In the genomic region with DNA sequence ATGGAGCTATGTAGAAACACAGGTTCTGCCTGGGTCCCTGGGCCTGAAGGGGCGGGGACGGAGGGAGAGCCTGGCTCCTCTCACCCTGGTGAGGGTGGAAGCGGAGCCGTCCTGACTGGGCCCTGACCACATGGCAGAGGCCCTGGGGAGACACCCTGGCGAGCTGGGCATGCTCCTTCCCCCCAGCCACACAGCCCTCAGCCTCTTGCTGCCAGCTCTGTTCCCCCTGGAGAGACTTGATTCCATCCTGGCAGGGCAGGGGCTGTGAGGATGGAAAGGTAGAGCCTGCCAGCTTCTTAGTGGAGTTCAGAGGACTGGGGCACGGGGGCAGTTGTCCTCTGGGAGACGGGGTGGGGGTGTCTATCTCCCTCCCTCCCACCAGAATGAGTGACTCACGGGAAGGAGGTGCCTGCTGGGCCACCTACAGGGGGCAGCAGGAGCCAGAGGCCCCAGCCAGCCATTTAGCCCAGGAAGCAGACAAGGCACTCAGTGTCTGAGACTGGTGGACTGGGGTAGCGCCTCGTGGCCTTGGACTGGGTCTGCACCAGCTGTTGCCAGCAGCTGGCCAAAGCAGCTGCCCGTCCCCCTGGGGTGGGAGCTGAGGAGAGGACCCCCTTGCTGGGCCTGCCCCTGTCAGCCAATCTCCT, we compare ENCODE assay signal across 10 cellular contexts. TPM values are rescaled to one million over a fixed set of nuclear protein-coding genes. Genes with fewer than 3 reads are reported as not detected.
DNase-seq lines count a peak whose midpoint lies in the region; ATAC-seq and TF ChIP-seq lines count a peak whose summit lies in the region.
"Had no signal": no experiment of that assay in that cellular context is flagged by ENCODE, and none has a peak within 500 bp of the region (broad histone marks: within the 10 kb centered on the region; RNA-seq: fewer than 3 reads in every experiment).

No MANE protein-coding gene starts in this region.

- H3K27me3 ChIP-seq in MG63 = no peaks in the 10 kb centered on the region
- H3K27me3 ChIP-seq in endodermal cell (ENCODE audit: control insufficient read depth, insufficient read depth, low read length, poor library complexity, severe bottlenecking) = peaks cover 34% of the 10 kb centered on the region

- H3K4me1 ChIP-seq in endodermal cell (ENCODE audit: control insufficient read depth, insufficient read depth, low read length) = peaks cover 3% of the 10 kb centered on the region

- H3K4me3 ChIP-seq in MG63 = no peak overlapping the region
- H3K4me3 ChIP-seq in endodermal cell (ENCODE audit: low read length) = no peak overlapping the region

- 88 to 100% methylated on average over 1 to 11 of the region's 11 CpGs for WGBS in endodermal cell (ENCODE audit: insufficient coverage in 1 of 2, insufficient read length in 1 of 2), 2 experiments

- no peak overlapping the region for H3K4me3 Mint-ChIP-seq in stimulated activated naive CD8-positive, alpha-beta T cell treated with anti-CD3 and anti-CD28 coated beads, Interleukin-15, amount 100 ng/mL, for 72 hours
- H3K4me3 Mint-ChIP-seq in endodermal cell = no peak overlapping the region
- H3K4me3 Mint-ChIP-seq: CD4-positive, alpha-beta memory T cell had no signal

- H3K27ac Mint-ChIP-seq in stimulated activated naive CD8-positive, alpha-beta T cell treated with anti-CD3 and anti-CD28 coated beads, Interleukin-15, amount 100 ng/mL, for 72 hours = no peak overlapping the region
- no peak overlapping the region for H3K27ac Mint-ChIP-seq in endodermal cell
- H3K27ac Mint-ChIP-seq: CD4-positive, alpha-beta memory T cell had no signal

- H3K4me1 Mint-ChIP-seq in stimulated activated naive CD8-positive, alpha-beta T cell treated with anti-CD3 and anti-CD28 coated beads, Interleukin-15, amount 100 ng/mL, for 72 hours = peaks cover 10% of the 10 kb centered on the region
- no peaks in the 10 kb centered on the region for H3K4me1 Mint-ChIP-seq in endodermal cell
- H3K4me1 Mint-ChIP-seq: CD4-positive, alpha-beta memory T cell had no signal

- intact Hi-C loops in sciatic nerve (cut with DNase I) = no loop called here

- ATAC-seq in stimulated activated naive CD8-positive, alpha-beta T cell treated with anti-CD3 and anti-CD28 coated beads, Interleukin-15, amount 100 ng/mL, for 72 hours = peak; percentile 27
- ATAC-seq in stimulated activated naive CD8-positive, alpha-beta T cell treated with anti-CD3 and anti-CD28 coated beads, Interleukin-15, Interleukin-2, amounts not matched to agents 100 U/mL and 50 U/mL, for 24 hours = no peak
- ATAC-seq in HG03469 (IDR thresholded peaks at IDR 0.05; ENCODE audit: unreplicated experiment) (no peak), sciatic nerve (no peak)

- H3K27me3 Mint-ChIP-seq in stimulated activated naive CD8-positive, alpha-beta T cell treated with anti-CD3 and anti-CD28 coated beads, Interleukin-15, amount 100 ng/mL, for 72 hours = peaks cover 28% of the 10 kb centered on the region
- H3K27me3 Mint-ChIP-seq in endodermal cell (ENCODE audit: insufficient read depth) = peaks cover 44% of the 10 kb centered on the region

- no peak overlapping the region for H3K27ac ChIP-seq in endodermal cell (ENCODE audit: low read depth, low read length)

- H3K9me3 Mint-ChIP-seq in stimulated activated naive CD8-positive, alpha-beta T cell treated with anti-CD3 and anti-CD28 coated beads, Interleukin-15, amount 100 ng/mL, for 72 hours = no peaks in the 10 kb centered on the region
- H3K9me3 Mint-ChIP-seq in endodermal cell = peaks cover 3% of the 10 kb centered on the region

- H3K9me3 ChIP-seq in MG63 (no peaks in the 10 kb centered on the region), endodermal cell (ENCODE audit: control insufficient read depth, low read length) (no peaks in the 10 kb centered on the region)

- H3K36me3 Mint-ChIP-seq in endodermal cell (ENCODE audit: low read depth) = no peaks in the 10 kb centered on the region
- H3K36me3 Mint-ChIP-seq: CD4-positive, alpha-beta memory T cell had no signal

- no peaks in the 10 kb centered on the region for H3K36me3 ChIP-seq in MG63
- no peaks in the 10 kb centered on the region for H3K36me3 ChIP-seq in endodermal cell (ENCODE audit: control insufficient read depth, insufficient read depth, low read length)

- TF ChIP-seq CTCF in endodermal cell (conservative IDR thresholded peaks at IDR 0.05) = peak; percentile 74

- no peak for DNase-seq in stimulated activated naive CD8-positive, alpha-beta T cell treated with anti-CD3 and anti-CD28 coated beads, Interleukin-15, amount 100 ng/mL, for 72 hours
- DNase-seq in stimulated activated naive CD8-positive, alpha-beta T cell treated with anti-CD3 and anti-CD28 coated beads, Interleukin-15, Interleukin-2, amounts not matched to agents 100 U/mL and 50 U/mL, for 24 hours = no peak
- DNase-seq in MG63 (peak; percentile 70), endodermal cell (peak; percentile 68), GDM1 (lab: John Stamatoyannopoulos, UW) (no peak), foreskin melanocyte (no peak), sciatic nerve (ENCODE audit: low spot score) (no peak)
- DNase-seq: CD4-positive, alpha-beta memory T cell had no signal

- H3K9ac ChIP-seq in endodermal cell (ENCODE audit: extremely low read depth, low read length, poor library complexity, severe bottlenecking) = no peak overlapping the region

RNA-seq across cellular contexts. Expression of a gene that starts 22.8 kb away (rescaled TPM):
- total RNA-seq in MG63 (2014; rRNA removed; shearing (Covaris generic); ENCODE audit: low replicate concordance) = not detected in 2 replicates
- total RNA-seq in endodermal cell = not detected
- not detected for polyA plus RNA-seq in endodermal cell (2013, experiment 1 of 2)
- polyA plus RNA-seq in endodermal cell (2013, experiment 2 of 2) = not detected
- total RNA-seq in sciatic nerve = not detected
- total RNA-seq: CD4-positive, alpha-beta memory T cell; Right ventricle myocardium inferior had no signal

Comparison
In these comparisons a context has a peak if more than half of its experiments do, and no peak if none do; other contexts are left out.
1. DNase-seq: peak in MG63 (single experiment) and endodermal cell (single experiment); none in stimulated activated naive CD8-positive, alpha-beta T cell treated with anti-CD3 and anti-CD28 coated beads, Interleukin-15, amount 100 ng/mL, for 72 hours (0 of 2), stimulated activated naive CD8-positive, alpha-beta T cell treated with anti-CD3 and anti-CD28 coated beads, Interleukin-15, Interleukin-2, amounts not matched to agents 100 U/mL and 50 U/mL, for 24 hours (single experiment), GDM1 (single experiment), foreskin melanocyte (single experiment) and sciatic nerve (single experiment).